ENCODE assay signal across 21 cellular contexts in genomic region chr4:117801756-117802155, GRCh38.
"Had no signal": no experiment of that assay in that cellular context is flagged by ENCODE, and none has a peak within 500 bp of the region (broad histone marks: within the 10 kb centered on the region; RNA-seq: fewer than 3 reads in every experiment).

No MANE protein-coding gene starts in this region.

- H3K79me2 ChIP-seq: hepatocyte had no signal

- H3K4me3 Mint-ChIP-seq: memory B cell; naive B cell; natural killer cell; stimulated activated naive B cell treated with anti-CD40 and anti-IgM and Interleukin-4, amounts not matched to agents 10 μg/mL and 1 μg/mL and 100 μg/mL, for 72 hours had no signal

- ATAC-seq: heart right ventricle; natural killer cell; right lobe of liver; stimulated activated naive B cell treated with anti-CD40 and anti-IgM and Interleukin-4, amounts not matched to agents 10 μg/mL and 1 μg/mL and 100 μg/mL, for 72 hours; stimulated activated naive CD8-positive, alpha-beta T cell treated with anti-CD3 and anti-CD28 coated beads, Interleukin-15, Interleukin-2, amounts not matched to agents 100 U/mL and 50 U/mL, for 24 hours had no signal

- H3K36me3 Mint-ChIP-seq: memory B cell; naive B cell; natural killer cell; stimulated activated naive B cell treated with anti-CD40 and anti-IgM and Interleukin-4, amounts not matched to agents 10 μg/mL and 1 μg/mL and 100 μg/mL, for 72 hours had no signal

- H3K4me1 ChIP-seq: heart right ventricle, left ventricle myocardium inferior, right atrium auricular region, right lobe of liver, testis, thyroid gland, upper lobe of left lung had no signal

- H3K9me3 Mint-ChIP-seq: memory B cell had no signal

- H3K27me3 ChIP-seq: heart right ventricle, hepatocyte, ovary, right atrium auricular region, right lobe of liver, stomach, testis, thyroid gland, upper lobe of left lung had no signal

- H3K4me2 ChIP-seq: hepatocyte had no signal

- H3K27ac Mint-ChIP-seq: memory B cell; naive B cell; natural killer cell; progenitor cell of endocrine pancreas; stimulated activated naive B cell treated with anti-CD40 and anti-IgM and Interleukin-4, amounts not matched to agents 10 μg/mL and 1 μg/mL and 100 μg/mL, for 72 hours had no signal

- H3K4me3 ChIP-seq: heart right ventricle, hepatocyte, left ventricle myocardium inferior, ovary, right atrium auricular region, right lobe of liver, stomach, testis, thyroid gland, upper lobe of left lung had no signal

- H3K9me3 ChIP-seq: heart right ventricle, left ventricle myocardium inferior, ovary, right atrium auricular region, right lobe of liver, stomach, testis, thyroid gland, upper lobe of left lung had no signal

- H3K4me1 Mint-ChIP-seq: memory B cell; naive B cell; natural killer cell; stimulated activated naive B cell treated with anti-CD40 and anti-IgM and Interleukin-4, amounts not matched to agents 10 μg/mL and 1 μg/mL and 100 μg/mL, for 72 hours had no signal

- H3K36me3 ChIP-seq: heart right ventricle, left ventricle myocardium inferior, ovary, right atrium auricular region, right lobe of liver, stomach, thyroid gland, upper lobe of left lung had no signal

- H3K27me3 Mint-ChIP-seq: memory B cell; naive B cell; progenitor cell of endocrine pancreas; stimulated activated naive B cell treated with anti-CD40 and anti-IgM and Interleukin-4, amounts not matched to agents 10 μg/mL and 1 μg/mL and 100 μg/mL, for 72 hours had no signal

- H3K27ac ChIP-seq: heart right ventricle, hepatocyte, left ventricle myocardium inferior, ovary, right atrium auricular region, right lobe of liver, stomach, testis, thyroid gland, upper lobe of left lung had no signal

- H2AFZ ChIP-seq: hepatocyte had no signal

- DNase-seq: heart right ventricle; islet precursor cell; left ventricle myocardium inferior; naive B cell; natural killer cell; ovary; right lobe of liver; stimulated activated CD4-positive, alpha-beta T cell treated with anti-CD3 and anti-CD28 coated beads, Interleukin-12 subunit alpha, Interleukin-12 subunit beta, amount 100 ng/mL, for 4 hours; stimulated activated CD4-positive, alpha-beta T cell treated with anti-CD3 and anti-CD28 coated beads, Interleukin-15, amount 100 ng/mL, for 24 hours; stimulated activated CD4-positive, alpha-beta T cell treated with anti-CD3 and anti-CD28 coated beads, Interleukin-2, amount 100 ng/mL, for 24 hours; stimulated activated CD4-positive, alpha-beta T cell treated with anti-CD3 and anti-CD28 coated beads, Interleukin-4, amount 100 ng/mL, for 1 hour; stimulated activated naive B cell treated with anti-CD40 and anti-IgM and Interleukin-4, amounts not matched to agents 10 μg/mL and 1 μg/mL and 100 μg/mL, for 72 hours; stimulated activated naive CD8-positive, alpha-beta T cell treated with anti-CD3 and anti-CD28 coated beads, Interleukin-15, Interleukin-2, amounts not matched to agents 100 U/mL and 50 U/mL, for 24 hours; stomach; testis; thyroid gland; upper lobe of left lung had no signal
